In genomic region chr19:47045867-47046470, GRCh38 we compare ENCODE assay signal across 25 cellular contexts. TPM values are rescaled to one million over a fixed set of nuclear protein-coding genes. Genes with fewer than 3 reads are reported as not detected.
"Had no signal": no experiment of that assay in that cellular context is flagged by ENCODE, and none has a peak within 500 bp of the region (broad histone marks: within the 10 kb centered on the region; RNA-seq: fewer than 3 reads in every experiment).

No MANE protein-coding gene starts in this region.

- H3K4me3 ChIP-seq: ascending aorta, esophagus squamous epithelium, gastrocnemius medialis, sigmoid colon, smooth muscle cell, stomach, suprapubic skin, transverse colon had no signal

- ATAC-seq: activated naive CD4-positive, alpha-beta T cell treated with anti-CD3 and anti-CD28 coated beads, Interleukin-2, amount 50 U/mL, for 72 hours; activated T-helper 17 cell treated with anti-CD3 and anti-CD28 coated beads, Interleukin-2, amount 50 U/mL, for 72 hours; effector memory CD8-positive, alpha-beta T cell; gastrocnemius medialis; left ventricle myocardium superior; stimulated activated memory B cell treated with anti-CD40 and anti-IgM and Interleukin-4, amounts not matched to agents 10 μg/mL and 1 μg/mL and 100 μg/mL, for 72 hours had no signal

- DNase-seq: activated CD4-positive, alpha-beta T cell treated with anti-CD3 and anti-CD28 coated beads for 1 hour; activated CD4-positive, alpha-beta T cell treated with anti-CD3 and anti-CD28 coated beads, Interleukin-2, amount 50 U/mL, for 4 hours; activated CD8-positive, alpha-beta memory T cell treated with anti-CD3 and anti-CD28 coated beads for 24 hours; activated CD8-positive, alpha-beta memory T cell treated with anti-CD3 and anti-CD28 coated beads, Interleukin-2, amount 50 U/mL, for 4 hours; activated T-cell treated with anti-CD3 and anti-CD28 coated beads, Interleukin-2, amount 50 U/mL, for 24 hours; brain microvascular endothelial cell; caudate nucleus; effector memory CD8-positive, alpha-beta T cell; esophagus squamous epithelium; gastrocnemius medialis; hippocampal formation; left ventricle myocardium superior; mammary epithelial cell; occipital lobe; sigmoid colon; stimulated activated CD4-positive, alpha-beta T cell treated with anti-CD3 and anti-CD28 coated beads, Interleukin-15, amount 100 ng/mL, for 24 hours; stomach; transverse colon had no signal

RNA-seq across cellular contexts. Expression of gene NPAS1, which starts 26.3 kb away (rescaled TPM):
- total RNA-seq: ascending aorta, dermis microvascular lymphatic vessel endothelial cell had no signal
